Comparison of ENCODE assay signal across 1 cellular context in genomic region chr4:139177888-139178609, GRCh38.
TF ChIP-seq lines count a peak whose summit lies in the region.

No MANE protein-coding gene starts in this region.

TF ChIP-seq in HEK293, 187 proteins besides CTCF, POLR2A, EP300 and RAD21 (continued from another document):
- TF ChIP-seq, protein P1, sequence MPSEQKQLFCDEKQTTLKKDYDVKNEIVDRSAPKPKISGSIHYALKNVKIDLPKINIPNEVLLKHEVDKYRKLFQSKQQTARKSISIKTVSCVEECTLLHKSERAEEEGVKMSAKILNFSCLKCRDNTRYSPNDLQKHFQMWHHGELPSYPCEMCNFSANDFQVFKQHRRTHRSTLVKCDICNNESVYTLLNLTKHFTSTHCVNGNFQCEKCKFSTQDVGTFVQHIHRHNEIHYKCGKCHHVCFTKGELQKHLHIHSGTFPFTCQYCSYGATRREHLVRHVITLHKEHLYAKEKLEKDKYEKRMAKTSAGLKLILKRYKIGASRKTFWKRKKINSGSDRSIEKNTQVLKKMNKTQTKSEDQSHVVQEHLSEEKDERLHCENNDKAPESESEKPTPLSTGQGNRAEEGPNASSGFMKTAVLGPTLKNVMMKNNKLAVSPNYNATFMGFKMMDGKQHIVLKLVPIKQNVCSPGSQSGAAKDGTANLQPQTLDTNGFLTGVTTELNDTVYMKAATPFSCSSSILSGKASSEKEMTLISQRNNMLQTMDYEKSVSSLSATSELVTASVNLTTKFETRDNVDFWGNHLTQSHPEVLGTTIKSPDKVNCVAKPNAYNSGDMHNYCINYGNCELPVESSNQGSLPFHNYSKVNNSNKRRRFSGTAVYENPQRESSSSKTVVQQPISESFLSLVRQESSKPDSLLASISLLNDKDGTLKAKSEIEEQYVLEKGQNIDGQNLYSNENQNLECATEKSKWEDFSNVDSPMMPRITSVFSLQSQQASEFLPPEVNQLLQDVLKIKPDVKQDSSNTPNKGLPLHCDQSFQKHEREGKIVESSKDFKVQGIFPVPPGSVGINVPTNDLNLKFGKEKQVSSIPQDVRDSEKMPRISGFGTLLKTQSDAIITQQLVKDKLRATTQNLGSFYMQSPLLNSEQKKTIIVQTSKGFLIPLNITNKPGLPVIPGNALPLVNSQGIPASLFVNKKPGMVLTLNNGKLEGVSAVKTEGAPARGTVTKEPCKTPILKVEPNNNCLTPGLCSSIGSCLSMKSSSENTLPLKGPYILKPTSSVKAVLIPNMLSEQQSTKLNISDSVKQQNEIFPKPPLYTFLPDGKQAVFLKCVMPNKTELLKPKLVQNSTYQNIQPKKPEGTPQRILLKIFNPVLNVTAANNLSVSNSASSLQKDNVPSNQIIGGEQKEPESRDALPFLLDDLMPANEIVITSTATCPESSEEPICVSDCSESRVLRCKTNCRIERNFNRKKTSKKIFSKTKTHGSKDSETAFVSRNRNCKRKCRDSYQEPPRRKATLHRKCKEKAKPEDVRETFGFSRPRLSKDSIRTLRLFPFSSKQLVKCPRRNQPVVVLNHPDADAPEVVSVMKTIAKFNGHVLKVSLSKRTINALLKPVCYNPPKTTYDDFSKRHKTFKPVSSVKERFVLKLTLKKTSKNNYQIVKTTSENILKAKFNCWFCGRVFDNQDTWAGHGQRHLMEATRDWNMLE (tag by site-specific recombination; conservative IDR thresholded peaks at IDR 0.05; ENCODE audit: low read depth) = no peak
- TF ChIP-seq KLF8 (tag by site-specific recombination; IDR thresholded peaks at IDR 0.05) = no peak
